Comparison of ENCODE assay signal across 8 cellular contexts in the genomic region with DNA sequence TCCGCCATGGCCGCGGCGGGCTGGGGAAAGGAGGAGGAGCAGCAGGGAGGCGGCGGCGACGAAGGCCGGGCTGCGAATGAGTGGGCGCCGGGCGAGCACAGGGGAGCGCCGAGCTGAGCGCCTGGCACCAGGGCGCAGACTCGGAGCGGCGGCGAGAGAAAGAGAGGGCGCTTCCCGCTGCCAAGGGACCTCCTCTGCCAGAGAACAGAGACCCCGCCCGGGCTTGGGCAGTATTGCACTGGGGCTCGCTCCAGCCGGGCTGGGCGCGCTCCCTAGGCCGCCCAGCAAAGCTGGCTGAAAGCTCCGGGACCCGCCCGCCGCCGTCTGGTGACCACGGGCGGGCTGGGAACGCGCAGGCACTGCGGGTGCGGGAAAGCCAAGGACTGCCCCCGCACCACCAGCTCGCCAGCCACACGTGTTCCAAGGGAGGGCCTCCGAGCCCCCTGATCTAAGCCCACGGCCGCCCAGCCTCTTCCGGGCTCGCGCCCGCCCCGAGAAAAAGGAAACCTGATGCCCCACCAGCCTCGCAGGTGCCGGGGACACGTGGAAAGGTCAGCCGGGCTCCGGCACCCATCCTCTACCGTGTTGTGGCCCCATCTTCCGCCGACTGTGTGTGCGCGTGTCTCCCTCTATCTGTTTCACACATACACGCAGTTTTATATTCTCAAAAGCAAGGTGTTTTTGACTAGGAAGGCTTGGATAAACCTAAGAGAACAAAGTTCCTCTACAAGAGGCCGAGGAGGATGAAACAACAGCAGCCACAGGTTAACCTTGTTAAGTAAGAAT. TPM values are rescaled to one million over a fixed set of nuclear protein-coding genes. Genes with fewer than 3 reads are reported as not detected.
A peak's percentile ranks its signal among the peaks of the same experiment; 100 is the strongest.
DNase-seq lines count a peak whose midpoint lies in the region; ATAC-seq, FAIRE-seq and TF ChIP-seq lines count a peak whose summit lies in the region.

A gene (minus strand): TSS at position 140 of the 786 bp plus-strand sequence. CDS start 132 bp downstream, at position 8.

- no peak for FAIRE-seq in kidney (lab: Jason Lieb, UNC)

- peaks cover 59% of the 10 kb centered on the region for H3K4me1 Mint-ChIP-seq in central memory CD8-positive, alpha-beta T cell

- peaks cover 24 to 32% of the 10 kb centered on the region in 2 donors for H3K4me1 ChIP-seq in kidney (ENCODE audit: control insufficient read depth in 1 of 2, insufficient read depth in 1 of 2, low read depth in 1 of 2, low read length in 2 of 2)

- no peaks in the 10 kb centered on the region for H3K27me3 Mint-ChIP-seq in central memory CD8-positive, alpha-beta T cell

- DNase-seq in AG20443 (ENCODE audit: low spot score) (peak; percentile 95), NCI-H345 treated with DMSO at 0.1 percent for 48 hours (lab: John Stamatoyannopoulos, UW; ENCODE audit: unreplicated experiment) (peak; percentile 66), kidney (peak; percentile 97)
- peak; percentile 75 for DNase-seq in activated CD4-positive, CD25-positive, alpha-beta regulatory T cell treated with anti-CD3 and anti-CD28 coated beads, Interleukin-2, amount 50 U/mL, for 16 hours (ENCODE audit: low read depth, low spot score)
- DNase-seq in central memory CD8-positive, alpha-beta T cell (ENCODE audit: low spot score in 2 of 2): peak; percentile 86 to 89
- peak; percentile 95 for DNase-seq in stimulated activated CD4-positive, alpha-beta T cell treated with anti-CD3 and anti-CD28 coated beads, Interleukin-15, amount 100 ng/mL, for 24 hours

- H3K4me3 ChIP-seq in kidney (ENCODE audit: low read length in 2 of 2): peak within 1 kb of the TSS; percentile 67 to 96

- no peaks in the 10 kb centered on the region for H3K9me3 ChIP-seq in kidney (ENCODE audit: control insufficient read depth in 1 of 2, low read length in 2 of 2)

- H3K27ac Mint-ChIP-seq in central memory CD8-positive, alpha-beta T cell (ENCODE audit: low read depth): peak within 1 kb of the TSS; percentile 91

- H3K4me3 Mint-ChIP-seq in central memory CD8-positive, alpha-beta T cell: peak within 1 kb of the TSS; percentile 97

- H3K9me3 Mint-ChIP-seq in central memory CD8-positive, alpha-beta T cell: no peaks in the 10 kb centered on the region

- H3K27ac ChIP-seq in kidney (ENCODE audit: low read depth in 2 of 2, low read length in 2 of 2): peak within 1 kb of the TSS; percentile 86 to 91

- H3K36me3 Mint-ChIP-seq in central memory CD8-positive, alpha-beta T cell (ENCODE audit: insufficient read depth): peaks cover 10% of the 10 kb centered on the region

- ATAC-seq in GM19025 (IDR thresholded peaks at IDR 0.05; ENCODE audit: low read depth, unreplicated experiment) (peak; percentile 83), HG03342 (IDR thresholded peaks at IDR 0.05; ENCODE audit: unreplicated experiment) (peak; percentile 79)
- peak; percentile 86 for ATAC-seq in central memory CD8-positive, alpha-beta T cell (replicated peaks; ENCODE audit: extremely low read depth, poor library complexity, severe bottlenecking)

- H3K9ac ChIP-seq in kidney (ENCODE audit: low read length in 2 of 2): peak within 1 kb of the TSS; percentile 94 to 98

- peak; percentile 65 for TF ChIP-seq CTCF in kidney (IDR thresholded peaks at IDR 0.05; ENCODE audit: borderline replicate concordance, extremely low read depth, insufficient read depth)

- intact Hi-C loops in kidney (cut with DNase I): no loop called here

- no peaks in the 10 kb centered on the region for H3K36me3 ChIP-seq in kidney (ENCODE audit: control insufficient read depth in 1 of 2, insufficient read depth in 2 of 2, low read length in 2 of 2)

RNA-seq across cellular contexts. Expression of the gene that starts here (rescaled TPM):
- 47.0 TPM for total RNA-seq in kidney
- 15.5 TPM for polyA plus RNA-seq in kidney (ENCODE audit: insufficient read depth, low read depth, low replicate concordance)

Comparison
In these comparisons a context has a peak if more than half of its experiments do, and no peak if none do; other contexts are left out.
1. Peak in every context shown above with its lines: DNase-seq, ATAC-seq, H3K4me3 ChIP-seq and H3K27ac ChIP-seq.